In genomic region chr7:140223515-140224221, GRCh38 we compare ENCODE assay signal across 1 cellular context.
TF ChIP-seq lines count a peak whose summit lies in the region.

No MANE protein-coding gene starts in this region.

TF ChIP-seq in K562, 482 proteins besides CTCF, POLR2A, EP300 and RAD21 (continued from another document and continues in another):
- TF ChIP-seq CLOCK (CRISPR knock-in tag; IDR thresholded peaks at IDR 0.05; ENCODE audit: borderline replicate concordance) (no peak), MAFG (tag; conservative IDR thresholded peaks at IDR 0.05) (no peak), YBX1 (IDR thresholded peaks at IDR 0.05) (no peak), CREB3L1 (IDR thresholded peaks at IDR 0.05; ENCODE audit: borderline replicate concordance, low read depth) (no peak), ZKSCAN1 (IDR thresholded peaks at IDR 0.05; ENCODE audit: low read depth, low read length) (peak; percentile 6; the same call in 1 of the 2 replicates), CBFA2T2 (conservative IDR thresholded peaks at IDR 0.05) (peak; percentile 77), THRAP3 (IDR thresholded peaks at IDR 0.05; ENCODE audit: borderline replicate concordance) (no peak), CBX5 (IDR thresholded peaks at IDR 0.05; ENCODE audit: borderline replicate concordance, low read depth) (peak; percentile 47; the same call in 1 of the 2 replicates), ZNF12 (CRISPR knock-in tag; IDR thresholded peaks at IDR 0.05) (no peak), ARHGAP35 (IDR thresholded peaks at IDR 0.05; ENCODE audit: partially characterized antibody) (no peak), NFE2 (IDR thresholded peaks at IDR 0.05; ENCODE audit: low read depth) (peak; percentile 56), E2F4 (CRISPR knock-in tag; IDR thresholded peaks at IDR 0.05; ENCODE audit: low read depth) (no peak), DIDO1 (tag; IDR thresholded peaks at IDR 0.05; ENCODE audit: low read depth) (no peak), FOXP4 (CRISPR knock-in tag; IDR thresholded peaks at IDR 0.05; ENCODE audit: borderline replicate concordance) (peak; percentile 52; the same call in 1 of the 2 replicates), ZNF121 (CRISPR knock-in tag; conservative IDR thresholded peaks at IDR 0.05) (no peak), FOXJ2 (tag; IDR thresholded peaks at IDR 0.05) (no peak; the same call in 1 of the 2 replicates), KAT8 (IDR thresholded peaks at IDR 0.05; ENCODE audit: low read depth) (no peak), ZC3H4 (CRISPR knock-in tag; IDR thresholded peaks at IDR 0.05; ENCODE audit: borderline replicate concordance) (no peak), MED1 (CRISPR knock-in tag; IDR thresholded peaks at IDR 0.05; ENCODE audit: borderline replicate concordance) (no peak), PREB (CRISPR knock-in tag; IDR thresholded peaks at IDR 0.05) (no peak), GATAD2A (IDR thresholded peaks at IDR 0.05) (peak; percentile 81; the same call in 1 of the 2 replicates), ZNF561 (CRISPR knock-in tag; conservative IDR thresholded peaks at IDR 0.05) (no peak), RNF219 (CRISPR knock-in tag; IDR thresholded peaks at IDR 0.05) (no peak), COPS2 (conservative IDR thresholded peaks at IDR 0.05) (no peak), CHD4 (IDR thresholded peaks at IDR 0.05; ENCODE audit: insufficient read depth, insufficient replicate concordance, low read depth, low read length, poor library complexity, severe bottlenecking) (no peak), ZNF133 (CRISPR knock-in tag; IDR thresholded peaks at IDR 0.05) (no peak), KLF16 (IDR thresholded peaks at IDR 0.05) (peak; percentile 62), ZNF644 (tag; IDR thresholded peaks at IDR 0.05; ENCODE audit: low read depth) (no peak), ATF4 (CRISPR knock-in tag; IDR thresholded peaks at IDR 0.05) (no peak), SMARCC2 (IDR thresholded peaks at IDR 0.05; ENCODE audit: low read depth) (peak; percentile 47; the same call in 1 of the 2 replicates), PCBP2 (IDR thresholded peaks at IDR 0.05; ENCODE audit: low read depth, low read length, poor library complexity, severe bottlenecking) (no peak), ZNF316 (IDR thresholded peaks at IDR 0.05) (peak; percentile 27; the same call in 1 of the 2 replicates), TEAD4 (IDR thresholded peaks at IDR 0.05; ENCODE audit: low read length) (peak; percentile 70; the same call in 1 of the 2 replicates), TEAD4 (CRISPR knock-in tag; IDR thresholded peaks at IDR 0.05; ENCODE audit: borderline replicate concordance) (no peak), ZBTB8A (IDR thresholded peaks at IDR 0.05; ENCODE audit: partially characterized antibody) (no peak), PRMT5 (CRISPR knock-in tag; IDR thresholded peaks at IDR 0.05) (no peak), SMARCA4 (IDR thresholded peaks at IDR 0.05) (peak; percentile 87), KLF1 (tag; IDR thresholded peaks at IDR 0.05) (no peak), HMBOX1 (IDR thresholded peaks at IDR 0.05) (peak; percentile 27; the same call in 1 of the 2 replicates), DPF2 (IDR thresholded peaks at IDR 0.05) (peak; percentile 92), MLLT1 (IDR thresholded peaks at IDR 0.05) (peak in 1 of 2 experiments; percentile 46; a peak in 1 of 4 replicates), PML (IDR thresholded peaks at IDR 0.05; ENCODE audit: low read length) (peak; percentile 33; the same call in 1 of the 2 replicates), E2F5 (CRISPR knock-in tag; IDR thresholded peaks at IDR 0.05) (no peak), SNIP1 (IDR thresholded peaks at IDR 0.05; ENCODE audit: low read depth) (no peak), RUNX1 (IDR thresholded peaks at IDR 0.05; ENCODE audit: low read depth) (no peak), IRF9 (tag; IDR thresholded peaks at IDR 0.05) (no peak), ETS2 (tag; IDR thresholded peaks at IDR 0.05; ENCODE audit: borderline replicate concordance, poor library complexity, severe bottlenecking) (no peak), RNF2 (IDR thresholded peaks at IDR 0.05) (0 out of 2 replicates have a peak, but pooled peaks have one; percentile 21), PHF8 (IDR thresholded peaks at IDR 0.05; ENCODE audit: borderline replicate concordance, low read length) (no peak; the same call in 1 of the 2 replicates), CBX2 (IDR thresholded peaks at IDR 0.05; ENCODE audit: insufficient read depth, low read length, poor library complexity, severe bottlenecking) (no peak), NCOA6 (IDR thresholded peaks at IDR 0.05) (no peak), SOX6 (IDR thresholded peaks at IDR 0.05) (peak; percentile 76), HDAC2 (IDR thresholded peaks at IDR 0.05) (peak; percentile 91), ZFPM2 (CRISPR knock-in tag; IDR thresholded peaks at IDR 0.05) (no peak), ZNF354B (CRISPR knock-in tag; IDR thresholded peaks at IDR 0.05) (no peak), BACH1 (tag; IDR thresholded peaks at IDR 0.05) (no peak)
